ENCODE assay signal across 21 cellular contexts in the genomic region with DNA sequence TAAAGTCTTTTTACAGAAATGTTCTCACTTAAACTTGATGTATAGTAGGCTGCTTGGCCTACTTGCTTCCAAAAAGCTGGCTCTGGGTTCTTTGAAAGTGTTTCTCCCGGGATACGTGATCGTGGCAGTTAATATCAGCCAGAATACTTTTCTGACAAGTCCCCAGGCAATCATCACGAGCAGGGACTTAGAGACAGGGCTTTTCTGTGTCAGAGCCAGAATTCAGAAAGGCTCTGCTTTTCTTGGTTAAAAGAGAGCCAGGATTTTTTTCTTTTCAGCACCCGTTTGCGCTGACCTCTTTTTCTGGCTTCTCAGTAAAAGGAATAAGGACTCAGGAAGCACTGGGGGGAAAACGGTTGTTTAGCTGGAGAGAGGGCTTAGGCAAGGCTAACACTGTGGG. TPM values are rescaled to one million over a fixed set of nuclear protein-coding genes. Genes with fewer than 3 reads are reported as not detected.
A peak's percentile ranks its signal among the peaks of the same experiment; 100 is the strongest.
DNase-seq lines count a peak whose midpoint lies in the region; ATAC-seq and TF ChIP-seq lines count a peak whose summit lies in the region.
"Had no signal": no experiment of that assay in that cellular context is flagged by ENCODE, and none has a peak within 500 bp of the region (broad histone marks: within the 10 kb centered on the region; RNA-seq: fewer than 3 reads in every experiment).

No MANE protein-coding gene starts in this region.

- no peak overlapping the region for H2AK5ac ChIP-seq in neuronal stem cell (ENCODE audit: low read depth, low read length)

- H3K9me3 ChIP-seq in left ventricle myocardium inferior (replicated peaks) (no peaks in the 10 kb centered on the region), neuronal stem cell (replicated peaks in 1 of 2; ENCODE audit: control insufficient read depth in 2 of 2, insufficient read depth in 1 of 2, low read depth in 1 of 2, low read length in 2 of 2) (peaks cover 0 to 5% of the 10 kb centered on the region in 2 donors), thoracic aorta (no peaks in the 10 kb centered on the region)
- H3K9me3 ChIP-seq: transverse colon had no signal

- H3K23ac ChIP-seq in neuronal stem cell (ENCODE audit: low read depth, low read length, poor library complexity) = no peak overlapping the region

- no peaks in the 10 kb centered on the region for H3K79me1 ChIP-seq in neuronal stem cell (ENCODE audit: low read depth, low read length)

- intact Hi-C loops in left ventricle myocardium inferior (cut with micrococcal nuclease) = no loop called here

- no peak overlapping the region for H4K8ac ChIP-seq in neuronal stem cell (ENCODE audit: low read depth, low read length)

- H3K4me3 Mint-ChIP-seq in activated T-cell treated with anti-CD3 and anti-CD28 coated beads, Interleukin-2, amount 50 U/mL, for 72 hours = no peak overlapping the region
- H3K4me3 Mint-ChIP-seq: activated CD8-positive, alpha-beta memory T cell treated with anti-CD3 and anti-CD28 coated beads, Interleukin-2, amount 10 ng/mL, durations not matched to agents 7 days and 5 days; activated naive CD8-positive, alpha-beta T cell treated with anti-CD3 and anti-CD28 coated beads, Interleukin-2, amount 50 U/mL, for 24 hours; T-cell had no signal

- H3K27ac ChIP-seq in caudate nucleus (ENCODE audit: low read depth, low read length) = peak overlapping the region; percentile 82
- H3K27ac ChIP-seq in left ventricle myocardium inferior (replicated peaks) = peak overlapping the region; percentile 67
- H3K27ac ChIP-seq in neuronal stem cell (replicated peaks; ENCODE audit: low read length) = peak overlapping the region; percentile 21
- H3K27ac ChIP-seq in thoracic aorta = no peak overlapping the region
- H3K27ac ChIP-seq: KMS-11, transverse colon had no signal

- DNase-seq in caudate nucleus (lab: John Stamatoyannopoulos, UW) (peak in 11 of 61 donors; percentile 1 to 56 (median 16)), left ventricle myocardium inferior (no peak), neuronal stem cell (ENCODE audit: low spot score) (no peak), thoracic aorta (ENCODE audit: low spot score) (no peak), middle frontal gyrus (ENCODE audit: extremely low spot score, low spot score) (no peak), GDM1 (lab: John Stamatoyannopoulos, UW) (no peak)
- no peak for DNase-seq in activated T-cell treated with anti-CD3 and anti-CD28 coated beads, Interleukin-2, amount 50 U/mL, for 72 hours
- no peak for DNase-seq in central memory CD4-positive, alpha-beta T cell
- DNase-seq: activated CD4-positive, alpha-beta T cell treated with anti-CD3 and anti-CD28 coated beads for 4 hours; activated CD8-positive, alpha-beta memory T cell treated with anti-CD3 and anti-CD28 coated beads, Interleukin-2, amount 10 ng/mL, durations not matched to agents 7 days and 5 days; activated effector memory CD4-positive, alpha-beta T cell treated with Interleukin-2 at 50 U/mL for 16 hours; activated naive CD8-positive, alpha-beta T cell treated with anti-CD3 and anti-CD28 coated beads, Interleukin-2, amount 50 U/mL, for 24 hours; DND-41; effector CD4-positive, alpha-beta T cell; NCI-H2081 treated with DMSO at 0.1 percent for 48 hours; NCI-H510A; retina; SHP77 treated with DMSO at 0.1 percent for 48 hours; T-cell; transverse colon had no signal

- H2BK120ac ChIP-seq in neuronal stem cell (ENCODE audit: low read depth, low read length) = no peak overlapping the region

- no CpG with 5 or more reads among the region's 7 CpGs for WGBS in neuronal stem cell (ENCODE audit: extremely low coverage in 2 of 2, insufficient read length in 2 of 2, insufficient replicate concordance in 1 of 2), 2 donors

- H3K4me1 Mint-ChIP-seq in activated T-cell treated with anti-CD3 and anti-CD28 coated beads, Interleukin-2, amount 50 U/mL, for 72 hours (ENCODE audit: low read depth) = no peaks in the 10 kb centered on the region
- H3K4me1 Mint-ChIP-seq: activated CD8-positive, alpha-beta memory T cell treated with anti-CD3 and anti-CD28 coated beads, Interleukin-2, amount 10 ng/mL, durations not matched to agents 7 days and 5 days; activated naive CD8-positive, alpha-beta T cell treated with anti-CD3 and anti-CD28 coated beads, Interleukin-2, amount 50 U/mL, for 24 hours; T-cell had no signal

- no peaks in the 10 kb centered on the region for H3K9me3 Mint-ChIP-seq in activated T-cell treated with anti-CD3 and anti-CD28 coated beads, Interleukin-2, amount 50 U/mL, for 72 hours
- H3K9me3 Mint-ChIP-seq: activated naive CD8-positive, alpha-beta T cell treated with anti-CD3 and anti-CD28 coated beads, Interleukin-2, amount 50 U/mL, for 24 hours; T-cell had no signal

- H3K18ac ChIP-seq in neuronal stem cell (ENCODE audit: low read length) = no peak overlapping the region

- ATAC-seq in thoracic aorta (ENCODE audit: insufficient number of reproducible peaks, low FRiP score, low read depth) = no peak
- ATAC-seq in activated T-cell treated with anti-CD3 and anti-CD28 coated beads, Interleukin-2, amount 50 U/mL, for 72 hours (replicated peaks in 1 of 2) = no peak
- ATAC-seq: activated CD8-positive, alpha-beta memory T cell treated with anti-CD3 and anti-CD28 coated beads, Interleukin-2, amount 10 ng/mL, durations not matched to agents 7 days and 5 days; activated naive CD8-positive, alpha-beta T cell treated with anti-CD3 and anti-CD28 coated beads, Interleukin-2, amount 50 U/mL, for 24 hours; T-cell had no signal

- no peak overlapping the region for H2BK5ac ChIP-seq in neuronal stem cell (ENCODE audit: low read length)

- no peaks in the 10 kb centered on the region for H3K36me3 Mint-ChIP-seq in activated T-cell treated with anti-CD3 and anti-CD28 coated beads, Interleukin-2, amount 50 U/mL, for 72 hours (ENCODE audit: insufficient read depth in 2 of 2)
- H3K36me3 Mint-ChIP-seq: activated CD8-positive, alpha-beta memory T cell treated with anti-CD3 and anti-CD28 coated beads, Interleukin-2, amount 10 ng/mL, durations not matched to agents 7 days and 5 days; T-cell had no signal

- TF ChIP-seq CTCF in left ventricle myocardium inferior (IDR thresholded peaks at IDR 0.05; ENCODE audit: borderline replicate concordance) (no peak), thoracic aorta (IDR thresholded peaks at IDR 0.05) (no peak)

- H3K36me3 ChIP-seq in left ventricle myocardium inferior (no peaks in the 10 kb centered on the region), neuronal stem cell (replicated peaks in 1 of 2; ENCODE audit: control insufficient read depth in 2 of 2, insufficient read depth in 2 of 2, low read length in 2 of 2) (no peaks in the 10 kb centered on the region), thoracic aorta (no peaks in the 10 kb centered on the region)
- H3K36me3 ChIP-seq: transverse colon had no signal

- no peak overlapping the region for H3K4me3 ChIP-seq in left ventricle myocardium inferior
- no peak overlapping the region for H3K4me3 ChIP-seq in neuronal stem cell (ENCODE audit: low read length in 2 of 2)
- peak overlapping the region; percentile 9 for H3K4me3 ChIP-seq in thoracic aorta
- H3K4me3 ChIP-seq: transverse colon had no signal

- H4K91ac ChIP-seq in neuronal stem cell (ENCODE audit: low read depth, low read length, poor library complexity) = no peak overlapping the region

- H3K14ac ChIP-seq in neuronal stem cell (ENCODE audit: low read length) = no peak overlapping the region

- H2BK12ac ChIP-seq in neuronal stem cell (ENCODE audit: low read length) = no peak overlapping the region

- H3K27me3 ChIP-seq in left ventricle myocardium inferior (ENCODE audit: low read depth) (no peaks in the 10 kb centered on the region), neuronal stem cell (ENCODE audit: control insufficient read depth in 3 of 3, insufficient read depth in 3 of 3, low read depth in 1 of 3, low read length in 3 of 3) (no peaks in the 10 kb centered on the region), thoracic aorta (replicated peaks; ENCODE audit: insufficient read depth) (no peaks in the 10 kb centered on the region)
- H3K27me3 ChIP-seq: transverse colon had no signal

- no peak overlapping the region for H3K27ac Mint-ChIP-seq in activated T-cell treated with anti-CD3 and anti-CD28 coated beads, Interleukin-2, amount 50 U/mL, for 72 hours
- H3K27ac Mint-ChIP-seq: activated CD8-positive, alpha-beta memory T cell treated with anti-CD3 and anti-CD28 coated beads, Interleukin-2, amount 10 ng/mL, durations not matched to agents 7 days and 5 days; activated naive CD8-positive, alpha-beta T cell treated with anti-CD3 and anti-CD28 coated beads, Interleukin-2, amount 50 U/mL, for 24 hours; T-cell had no signal

- H3K9ac ChIP-seq in neuronal stem cell (ENCODE audit: low read depth, low read length, poor library complexity) = no peak overlapping the region
- H3K9ac ChIP-seq: KMS-11 had no signal

- H2BK15ac ChIP-seq in neuronal stem cell (ENCODE audit: low read length) = no peak overlapping the region

- no peak overlapping the region for H3K4ac ChIP-seq in neuronal stem cell (ENCODE audit: low read length)

- H3K4me1 ChIP-seq in left ventricle myocardium inferior (peaks cover 64% of the 10 kb centered on the region), neuronal stem cell (ENCODE audit: control insufficient read depth in 2 of 2, insufficient read depth in 1 of 2, low read depth in 1 of 2, low read length in 2 of 2) (peaks cover 6 to 11% of the 10 kb centered on the region in 2 donors), thoracic aorta (ENCODE audit: control insufficient read depth in 1 of 2, low read depth in 2 of 2) (peaks cover 0 to 12% of the 10 kb centered on the region in 2 donors)
- H3K4me1 ChIP-seq: transverse colon had no signal

- H2AFZ ChIP-seq in neuronal stem cell (ENCODE audit: low read length) = peak overlapping the region; percentile 38

- no peaks in the 10 kb centered on the region for H3K27me3 Mint-ChIP-seq in activated T-cell treated with anti-CD3 and anti-CD28 coated beads, Interleukin-2, amount 50 U/mL, for 72 hours (ENCODE audit: low read depth)
- H3K27me3 Mint-ChIP-seq: activated naive CD8-positive, alpha-beta T cell treated with anti-CD3 and anti-CD28 coated beads, Interleukin-2, amount 50 U/mL, for 24 hours had no signal

- no peak overlapping the region for H3K4me2 ChIP-seq in neuronal stem cell (ENCODE audit: insufficient read depth, low read length, poor library complexity, severe bottlenecking)
- H3K4me2 ChIP-seq: KMS-11 had no signal

RNA-seq across cellular contexts. Expression of a gene that starts 57.8 kb away (rescaled TPM):
- total RNA-seq in left ventricle myocardium inferior (238 TPM), thoracic aorta (10 to 100 TPM; 77.7 to 93.3 TPM)
- polyA plus RNA-seq in neuronal stem cell (2013, experiment 1 of 2) = 49.9 TPM
- 53.6 TPM for polyA plus RNA-seq in neuronal stem cell (2013, experiment 2 of 2)
- 10 to 100 TPM; 29.5 to 42.8 TPM for total RNA-seq in activated T-cell treated with anti-CD3 and anti-CD28 coated beads, Interleukin-2, amount 50 U/mL, for 72 hours

Comparison
In these comparisons a context has a peak if more than half of its experiments do, and no peak if none do; other contexts are left out.
1. H3K27ac ChIP-seq: peak in caudate nucleus (single experiment), left ventricle myocardium inferior (single experiment) and neuronal stem cell (single experiment); none in thoracic aorta (0 of 2).